Comparison of ENCODE assay signal across 2 cellular contexts in the genomic region with DNA sequence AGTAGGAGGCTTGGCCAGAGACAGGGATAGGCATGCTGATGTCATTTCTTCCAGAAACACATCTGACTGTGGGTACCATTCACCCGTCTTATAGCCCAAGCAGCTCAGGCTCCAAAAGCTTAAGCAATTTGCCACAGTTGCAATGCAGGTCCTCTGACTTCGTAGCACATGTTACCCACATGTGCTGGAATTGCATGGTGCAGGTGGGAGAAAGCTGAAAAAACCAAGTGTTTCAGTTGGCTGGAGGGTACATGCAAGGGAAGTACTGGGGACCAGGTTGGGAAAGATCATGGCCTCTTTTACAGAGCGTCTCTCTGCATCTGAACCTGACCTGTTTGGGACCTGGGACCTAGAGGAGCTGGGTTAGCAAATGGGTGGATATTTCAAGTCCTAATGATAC.
TF ChIP-seq lines count a peak whose summit lies in the region.

No MANE protein-coding gene starts in this region.

TF ChIP-seq in GM23338, 12 proteins besides CTCF, POLR2A, EP300 and RAD21 (continues in another document):
- TF ChIP-seq JUNB (IDR thresholded peaks at IDR 0.05; ENCODE audit: unreplicated experiment): no peak
- TF ChIP-seq ZNF331 (CRISPR knock-in tag; IDR thresholded peaks at IDR 0.05; ENCODE audit: low read depth): no peak
- no peak for TF ChIP-seq EZH2phosphoT487 (IDR thresholded peaks at IDR 0.05; ENCODE audit: unreplicated experiment)
- no peak for TF ChIP-seq POLR2AphosphoS5 (IDR thresholded peaks at IDR 0.05; ENCODE audit: low read depth)
- TF ChIP-seq, protein P1, sequence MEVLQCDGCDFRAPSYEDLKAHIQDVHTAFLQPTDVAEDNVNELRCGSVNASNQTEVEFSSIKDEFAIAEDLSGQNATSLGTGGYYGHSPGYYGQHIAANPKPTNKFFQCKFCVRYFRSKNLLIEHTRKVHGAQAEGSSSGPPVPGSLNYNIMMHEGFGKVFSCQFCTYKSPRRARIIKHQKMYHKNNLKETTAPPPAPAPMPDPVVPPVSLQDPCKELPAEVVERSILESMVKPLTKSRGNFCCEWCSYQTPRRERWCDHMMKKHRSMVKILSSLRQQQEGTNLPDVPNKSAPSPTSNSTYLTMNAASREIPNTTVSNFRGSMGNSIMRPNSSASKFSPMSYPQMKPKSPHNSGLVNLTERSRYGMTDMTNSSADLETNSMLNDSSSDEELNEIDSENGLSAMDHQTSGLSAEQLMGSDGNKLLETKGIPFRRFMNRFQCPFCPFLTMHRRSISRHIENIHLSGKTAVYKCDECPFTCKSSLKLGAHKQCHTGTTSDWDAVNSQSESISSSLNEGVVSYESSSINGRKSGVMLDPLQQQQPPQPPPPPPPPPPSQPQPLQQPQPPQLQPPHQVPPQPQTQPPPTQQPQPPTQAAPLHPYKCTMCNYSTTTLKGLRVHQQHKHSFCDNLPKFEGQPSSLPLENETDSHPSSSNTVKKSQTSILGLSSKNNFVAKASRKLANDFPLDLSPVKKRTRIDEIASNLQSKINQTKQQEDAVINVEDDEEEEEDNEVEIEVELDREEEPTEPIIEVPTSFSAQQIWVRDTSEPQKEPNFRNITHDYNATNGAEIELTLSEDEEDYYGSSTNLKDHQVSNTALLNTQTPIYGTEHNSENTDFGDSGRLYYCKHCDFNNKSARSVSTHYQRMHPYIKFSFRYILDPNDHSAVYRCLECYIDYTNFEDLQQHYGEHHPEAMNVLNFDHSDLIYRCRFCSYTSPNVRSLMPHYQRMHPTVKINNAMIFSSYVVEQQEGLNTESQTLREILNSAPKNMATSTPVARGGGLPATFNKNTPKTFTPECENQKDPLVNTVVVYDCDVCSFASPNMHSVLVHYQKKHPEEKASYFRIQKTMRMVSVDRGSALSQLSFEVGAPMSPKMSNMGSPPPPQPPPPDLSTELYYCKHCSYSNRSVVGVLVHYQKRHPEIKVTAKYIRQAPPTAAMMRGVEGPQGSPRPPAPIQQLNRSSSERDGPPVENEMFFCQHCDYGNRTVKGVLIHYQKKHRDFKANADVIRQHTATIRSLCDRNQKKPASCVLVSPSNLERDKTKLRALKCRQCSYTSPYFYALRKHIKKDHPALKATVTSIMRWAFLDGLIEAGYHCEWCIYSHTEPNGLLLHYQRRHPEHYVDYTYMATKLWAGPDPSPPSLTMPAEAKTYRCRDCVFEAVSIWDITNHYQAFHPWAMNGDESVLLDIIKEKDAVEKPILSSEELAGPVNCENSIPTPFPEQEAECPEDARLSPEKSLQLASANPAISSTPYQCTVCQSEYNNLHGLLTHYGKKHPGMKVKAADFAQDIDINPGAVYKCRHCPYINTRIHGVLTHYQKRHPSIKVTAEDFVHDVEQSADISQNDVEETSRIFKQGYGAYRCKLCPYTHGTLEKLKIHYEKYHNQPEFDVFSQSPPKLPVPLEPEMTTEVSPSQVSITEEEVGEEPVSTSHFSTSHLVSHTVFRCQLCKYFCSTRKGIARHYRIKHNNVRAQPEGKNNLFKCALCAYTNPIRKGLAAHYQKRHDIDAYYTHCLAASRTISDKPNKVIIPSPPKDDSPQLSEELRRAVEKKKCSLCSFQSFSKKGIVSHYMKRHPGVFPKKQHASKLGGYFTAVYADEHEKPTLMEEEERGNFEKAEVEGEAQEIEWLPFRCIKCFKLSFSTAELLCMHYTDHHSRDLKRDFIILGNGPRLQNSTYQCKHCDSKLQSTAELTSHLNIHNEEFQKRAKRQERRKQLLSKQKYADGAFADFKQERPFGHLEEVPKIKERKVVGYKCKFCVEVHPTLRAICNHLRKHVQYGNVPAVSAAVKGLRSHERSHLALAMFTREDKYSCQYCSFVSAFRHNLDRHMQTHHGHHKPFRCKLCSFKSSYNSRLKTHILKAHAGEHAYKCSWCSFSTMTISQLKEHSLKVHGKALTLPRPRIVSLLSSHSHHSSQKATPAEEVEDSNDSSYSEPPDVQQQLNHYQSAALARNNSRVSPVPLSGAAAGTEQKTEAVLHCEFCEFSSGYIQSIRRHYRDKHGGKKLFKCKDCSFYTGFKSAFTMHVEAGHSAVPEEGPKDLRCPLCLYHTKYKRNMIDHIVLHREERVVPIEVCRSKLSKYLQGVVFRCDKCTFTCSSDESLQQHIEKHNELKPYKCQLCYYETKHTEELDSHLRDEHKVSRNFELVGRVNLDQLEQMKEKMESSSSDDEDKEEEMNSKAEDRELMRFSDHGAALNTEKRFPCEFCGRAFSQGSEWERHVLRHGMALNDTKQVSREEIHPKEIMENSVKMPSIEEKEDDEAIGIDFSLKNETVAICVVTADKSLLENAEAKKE (CRISPR knock-in tag; IDR thresholded peaks at IDR 0.05): no peak
- no peak for TF ChIP-seq ZNF114 (CRISPR knock-in tag; IDR thresholded peaks at IDR 0.05)
- no peak for TF ChIP-seq EZH2 (IDR thresholded peaks at IDR 0.05; ENCODE audit: low read depth, unreplicated experiment)
- TF ChIP-seq CREB1 (CRISPR knock-in tag; IDR thresholded peaks at IDR 0.05; ENCODE audit: low read depth): no peak
- TF ChIP-seq, protein P2, sequence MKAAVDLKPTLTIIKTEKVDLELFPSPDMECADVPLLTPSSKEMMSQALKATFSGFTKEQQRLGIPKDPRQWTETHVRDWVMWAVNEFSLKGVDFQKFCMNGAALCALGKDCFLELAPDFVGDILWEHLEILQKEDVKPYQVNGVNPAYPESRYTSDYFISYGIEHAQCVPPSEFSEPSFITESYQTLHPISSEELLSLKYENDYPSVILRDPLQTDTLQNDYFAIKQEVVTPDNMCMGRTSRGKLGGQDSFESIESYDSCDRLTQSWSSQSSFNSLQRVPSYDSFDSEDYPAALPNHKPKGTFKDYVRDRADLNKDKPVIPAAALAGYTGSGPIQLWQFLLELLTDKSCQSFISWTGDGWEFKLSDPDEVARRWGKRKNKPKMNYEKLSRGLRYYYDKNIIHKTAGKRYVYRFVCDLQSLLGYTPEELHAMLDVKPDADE (IDR thresholded peaks at IDR 0.05): no peak
- no peak for TF ChIP-seq STAT1 (IDR thresholded peaks at IDR 0.05; ENCODE audit: unreplicated experiment)

TF ChIP-seq in H1, 55 proteins besides CTCF, POLR2A, EP300 and RAD21:
- TF ChIP-seq POLR2AphosphoS5 (IDR thresholded peaks at IDR 0.05; ENCODE audit: low read depth, low read length) (no peak), SAP30 (IDR thresholded peaks at IDR 0.05; ENCODE audit: insufficient read depth, insufficient replicate concordance, low read length) (no peak)
